Comparison of ENCODE assay signal across 26 cellular contexts in the genomic region with DNA sequence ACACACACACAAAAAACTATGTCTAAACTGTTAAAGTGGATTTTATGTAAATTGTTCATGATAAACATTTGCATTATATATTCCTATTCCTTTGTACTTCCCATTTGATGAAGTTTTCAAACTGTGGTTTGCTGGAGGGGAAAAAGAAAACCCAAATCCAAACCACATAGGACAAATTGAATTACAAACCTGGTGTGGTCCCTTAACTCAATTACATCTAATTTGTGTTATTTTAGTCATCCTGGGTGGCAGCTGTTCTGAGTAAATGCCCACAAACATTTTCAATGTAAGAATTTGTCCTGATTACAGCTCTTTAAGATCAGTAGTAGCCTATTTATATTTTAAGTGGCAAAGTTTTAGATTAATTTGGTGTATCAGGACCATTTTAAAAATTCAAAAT.
"Had no signal": no experiment of that assay in that cellular context is flagged by ENCODE, and none has a peak within 500 bp of the region (broad histone marks: within the 10 kb centered on the region; RNA-seq: fewer than 3 reads in every experiment).

No MANE protein-coding gene starts in this region.

- H3K4me1 Mint-ChIP-seq: activated B cell treated with CpG ODN at 0.5 μM for 24 hours; activated CD4-positive, alpha-beta T cell treated with anti-CD3 and anti-CD28 coated beads for 36 hours; activated naive CD8-positive, alpha-beta T cell treated with anti-CD3 and anti-CD28 coated beads, Interleukin-2, amount 10 ng/mL, durations not matched to agents 7 days and 5 days; stimulated activated memory B cell treated with anti-CD40 and anti-IgM and Interleukin-4, amounts not matched to agents 10 μg/mL and 1 μg/mL and 100 μg/mL, for 72 hours had no signal

- H3K27ac Mint-ChIP-seq: activated B cell treated with CpG ODN at 0.5 μM for 24 hours; activated CD4-positive, alpha-beta T cell treated with anti-CD3 and anti-CD28 coated beads for 36 hours; activated naive CD4-positive, alpha-beta T cell treated with anti-CD3 and anti-CD28 coated beads for 36 hours; activated naive CD8-positive, alpha-beta T cell treated with anti-CD3 and anti-CD28 coated beads, Interleukin-2, amount 10 ng/mL, durations not matched to agents 7 days and 5 days; activated T-cell treated with anti-CD3 and anti-CD28 coated beads, Interleukin-2, amount 50 U/mL, for 24 hours; memory B cell; nephron progenitor cell; stimulated activated memory B cell treated with anti-CD40 and anti-IgM and Interleukin-4, amounts not matched to agents 10 μg/mL and 1 μg/mL and 100 μg/mL, for 72 hours; T-helper 1 cell treated with Interleukin-12 subunit alpha and Interleukin-12 subunit beta and Interleukin-4 antibody, amounts not matched to agents 30 μg/mL and 1 μg/mL, for 36 hours had no signal

- H3K27me3 Mint-ChIP-seq: activated B cell treated with CpG ODN at 0.5 μM for 24 hours; activated CD4-positive, alpha-beta T cell treated with anti-CD3 and anti-CD28 coated beads for 36 hours; activated naive CD8-positive, alpha-beta T cell treated with anti-CD3 and anti-CD28 coated beads, Interleukin-2, amount 10 ng/mL, durations not matched to agents 7 days and 5 days; activated T-cell treated with anti-CD3 and anti-CD28 coated beads, Interleukin-2, amount 50 U/mL, for 24 hours; memory B cell; stimulated activated memory B cell treated with anti-CD40 and anti-IgM and Interleukin-4, amounts not matched to agents 10 μg/mL and 1 μg/mL and 100 μg/mL, for 72 hours had no signal

- H3K4me3 ChIP-seq: gastroesophageal sphincter, heart left ventricle, pancreas, right lobe of liver, smooth muscle cell, testis, upper lobe of left lung had no signal

- H3K36me3 ChIP-seq: gastroesophageal sphincter, heart left ventricle, pancreas, right lobe of liver, upper lobe of left lung had no signal

- H3K9me3 ChIP-seq: gastroesophageal sphincter, heart left ventricle, pancreas, right lobe of liver, testis, upper lobe of left lung had no signal

- H3K27me3 ChIP-seq: gastroesophageal sphincter, heart left ventricle, pancreas, right lobe of liver, testis, upper lobe of left lung had no signal

- ATAC-seq: activated CD4-positive, alpha-beta T cell treated with anti-CD3 and anti-CD28 coated beads for 36 hours; gastroesophageal sphincter; heart left ventricle; left colon; pancreas; right lobe of liver; stimulated activated memory B cell treated with anti-CD40 and anti-IgM and Interleukin-4, amounts not matched to agents 10 μg/mL and 1 μg/mL and 100 μg/mL, for 72 hours had no signal

- H3K4me3 Mint-ChIP-seq: activated B cell treated with CpG ODN at 0.5 μM for 24 hours; activated CD4-positive, alpha-beta T cell treated with anti-CD3 and anti-CD28 coated beads for 36 hours; activated naive CD4-positive, alpha-beta T cell treated with anti-CD3 and anti-CD28 coated beads for 36 hours; activated naive CD8-positive, alpha-beta T cell treated with anti-CD3 and anti-CD28 coated beads, Interleukin-2, amount 10 ng/mL, durations not matched to agents 7 days and 5 days; activated T-cell treated with anti-CD3 and anti-CD28 coated beads, Interleukin-2, amount 50 U/mL, for 24 hours; memory B cell; nephron progenitor cell; stimulated activated memory B cell treated with anti-CD40 and anti-IgM and Interleukin-4, amounts not matched to agents 10 μg/mL and 1 μg/mL and 100 μg/mL, for 72 hours; T-helper 1 cell treated with Interleukin-12 subunit alpha and Interleukin-12 subunit beta and Interleukin-4 antibody, amounts not matched to agents 30 μg/mL and 1 μg/mL, for 36 hours had no signal

- H3K27ac ChIP-seq: epithelial cell of prostate, gastroesophageal sphincter, pancreas, right lobe of liver, testis, upper lobe of left lung had no signal

- H3K9me3 Mint-ChIP-seq: activated naive CD4-positive, alpha-beta T cell treated with anti-CD3 and anti-CD28 coated beads for 36 hours; activated T-cell treated with anti-CD3 and anti-CD28 coated beads, Interleukin-2, amount 50 U/mL, for 24 hours; memory B cell; T-helper 1 cell treated with Interleukin-12 subunit alpha and Interleukin-12 subunit beta and Interleukin-4 antibody, amounts not matched to agents 30 μg/mL and 1 μg/mL, for 36 hours had no signal

- DNase-seq: activated B cell treated with CpG ODN at 0.5 μM for 24 hours; activated CD4-positive, alpha-beta T cell treated with anti-CD3 and anti-CD28 coated beads for 36 hours; activated CD4-positive, alpha-beta T cell treated with anti-CD3 and anti-CD28 coated beads, Interleukin-2, amount 50 U/mL, for 4 hours; activated CD8-positive, alpha-beta memory T cell treated with anti-CD3 and anti-CD28 coated beads for 24 hours; activated CD8-positive, alpha-beta memory T cell treated with anti-CD3 and anti-CD28 coated beads, Interleukin-2, amount 50 U/mL, for 4 hours; activated effector memory CD4-positive, alpha-beta T cell treated with Interleukin-2 at 50 U/mL for 16 hours; activated naive CD4-positive, alpha-beta T cell treated with anti-CD3 and anti-CD28 coated beads for 36 hours; activated naive CD8-positive, alpha-beta T cell treated with anti-CD3 and anti-CD28 coated beads, Interleukin-2, amount 10 ng/mL, durations not matched to agents 7 days and 5 days; activated T-cell treated with anti-CD3 and anti-CD28 coated beads, Interleukin-2, amount 50 U/mL, for 24 hours; amniotic stem cell; heart left ventricle; islet precursor cell; left colon; nephron progenitor cell; pancreas; right lobe of liver; stimulated activated CD4-positive, alpha-beta T cell treated with anti-CD3 and anti-CD28 coated beads, Interleukin-15, amount 100 ng/mL, for 24 hours; T1000; testis; upper lobe of left lung had no signal

- H3K4me1 ChIP-seq: right lobe of liver, testis had no signal
